ENCODE assay signal across 8 cellular contexts in genomic region chr6:30744054-30744805, GRCh38. TPM values are rescaled to one million over a fixed set of nuclear protein-coding genes. Genes with fewer than 3 reads are reported as not detected.
DNase-seq lines count a peak whose midpoint lies in the region; ATAC-seq, FAIRE-seq and TF ChIP-seq lines count a peak whose summit lies in the region.

A gene with protein sequence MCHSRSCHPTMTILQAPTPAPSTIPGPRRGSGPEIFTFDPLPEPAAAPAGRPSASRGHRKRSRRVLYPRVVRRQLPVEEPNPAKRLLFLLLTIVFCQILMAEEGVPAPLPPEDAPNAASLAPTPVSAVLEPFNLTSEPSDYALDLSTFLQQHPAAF (minus strand): TSS chr6:30744547. CDS start chr6:30744518, 29 bp downstream.

- H3K9me3 ChIP-seq in right atrium auricular region (no peaks in the 10 kb centered on the region), psoas muscle (no peaks in the 10 kb centered on the region)

- H3K36me3 Mint-ChIP-seq in T-cell = peaks cover 18% of the 10 kb centered on the region

- peak within 1 kb of the TSS; percentile 88 to 96 (median 94) for H3K4me3 Mint-ChIP-seq in T-cell

- POLR2A ChIA-PET in T-cell (lab: Charles Lee) = no interaction called here

- H3K36me3 ChIP-seq in right atrium auricular region (peaks cover 21% of the 10 kb centered on the region), psoas muscle (ENCODE audit: insufficient read depth in 1 of 2, low read depth in 1 of 2) (peaks cover 0 to 23% of the 10 kb centered on the region in 2 donors)

- no peaks in the 10 kb centered on the region for H3K9me3 Mint-ChIP-seq in T-cell

- no peak for DNase-seq in LNCaP clone FGC (ENCODE audit: low read depth)
- peak in 32 of 34 experiments; percentile 20 to 71 (median 52) for DNase-seq in T-cell
- DNase-seq in amygdala (lab: John Stamatoyannopoulos, UW) = peak in 43 of 56 donors; percentile 19 to 79 (median 50)
- peak; percentile 95 for DNase-seq in right atrium auricular region (ENCODE audit: low spot score)
- DNase-seq in psoas muscle = peak; percentile 82 to 83
- peak; percentile 87 for DNase-seq in urothelium cell line (ENCODE audit: low spot score)

- ATAC-seq in T-cell (replicated peaks in 1 of 4) (peak; percentile 66 to 71 (median 70)), psoas muscle (peak; percentile 48 to 73 (median 52)), GM21360 (IDR thresholded peaks at IDR 0.05; ENCODE audit: unreplicated experiment) (no peak)

- peak within 1 kb of the TSS; percentile 94 to 95 for H3K27ac ChIP-seq in right atrium auricular region
- peak within 1 kb of the TSS; percentile 93 for H3K27ac ChIP-seq in psoas muscle

- H3K4me3 ChIP-seq in LNCaP clone FGC (ENCODE audit: low read depth, low read length) (peak within 1 kb of the TSS; percentile 97), right atrium auricular region (peak within 1 kb of the TSS; percentile 79 to 90), psoas muscle (peak within 1 kb of the TSS; percentile 92)

- TF ChIP-seq POLR2A in GM15510 (IDR thresholded peaks at IDR 0.05; ENCODE audit: borderline replicate concordance, extremely low read depth, insufficient read length) = peak; percentile 99

- TF ChIP-seq CTCF in LNCaP clone FGC (IDR thresholded peaks at IDR 0.05; ENCODE audit: control insufficient read depth, extremely low read depth, insufficient read depth) (no peak), right atrium auricular region (IDR thresholded peaks at IDR 0.05) (peak; percentile 44 to 77), psoas muscle (IDR thresholded peaks at IDR 0.05) (peak; percentile 62)

- H3K4me1 ChIP-seq in right atrium auricular region (peaks cover 0 to 53% of the 10 kb centered on the region in 2 donors), psoas muscle (peaks cover 12% of the 10 kb centered on the region)

- 1% methylated on average over 53 to 54 of the region's 54 CpGs for WGBS in psoas muscle, 3 donors

- intact Hi-C loops in psoas muscle (cut with DNase I) = loop anchor here (5.0 to 10.0 kb wide), 5 partner anchors 38 to 341 kb away; partner anchors contain the start of genes MRPS18B (in 1 of the 2) and PPP1R10 (in 1 of the 2)

- H3K27me3 ChIP-seq in right atrium auricular region (no peaks in the 10 kb centered on the region), psoas muscle (ENCODE audit: insufficient read depth in 3 of 3, low read length in 2 of 3) (no peaks in the 10 kb centered on the region)

- CTCF ChIA-PET in T-cell (lab: Charles Lee) = interaction anchor here in 1 of 2 donors (0.8 kb wide), 1 partner anchor 14 kb away, joined by 5 read pairs; no protein-coding TSS in a partner anchor

- peak within 1 kb of the TSS; percentile 88 to 93 for H3K27ac Mint-ChIP-seq in T-cell

- H3K27me3 Mint-ChIP-seq in T-cell = no peaks in the 10 kb centered on the region

- no peak for FAIRE-seq in urothelium cell line (lab: Jason Lieb, UNC)

- H3K4me1 Mint-ChIP-seq in T-cell = peaks cover 46 to 64% (median 57%) of the 10 kb centered on the region in 3 donors

RNA-seq across cellular contexts. Expression of the gene that starts here (rescaled TPM):
- 10 to 100 TPM in 4 of 5 donors, 1 to 10 TPM in 1; 8.9 to 30.8 (median 12.4) TPM for total RNA-seq in T-cell
- 100 to 1,000 TPM in 1 of 2 donors, 10 to 100 TPM in 1; 43.6 to 144 TPM for total RNA-seq in right atrium auricular region
- total RNA-seq in psoas muscle = 10 to 100 TPM in 3 of 4 donors, 1 to 10 TPM in 1; 6.3 to 38.4 (median 23.9) TPM
- 100 to 1,000 TPM in 1 of 3 donors, 1 to 10 TPM in 2; 3.1 to 321 (median 3.2) TPM for polyA plus RNA-seq in psoas muscle
